Comparison of ENCODE assay signal across 1 cellular context in the genomic region with DNA sequence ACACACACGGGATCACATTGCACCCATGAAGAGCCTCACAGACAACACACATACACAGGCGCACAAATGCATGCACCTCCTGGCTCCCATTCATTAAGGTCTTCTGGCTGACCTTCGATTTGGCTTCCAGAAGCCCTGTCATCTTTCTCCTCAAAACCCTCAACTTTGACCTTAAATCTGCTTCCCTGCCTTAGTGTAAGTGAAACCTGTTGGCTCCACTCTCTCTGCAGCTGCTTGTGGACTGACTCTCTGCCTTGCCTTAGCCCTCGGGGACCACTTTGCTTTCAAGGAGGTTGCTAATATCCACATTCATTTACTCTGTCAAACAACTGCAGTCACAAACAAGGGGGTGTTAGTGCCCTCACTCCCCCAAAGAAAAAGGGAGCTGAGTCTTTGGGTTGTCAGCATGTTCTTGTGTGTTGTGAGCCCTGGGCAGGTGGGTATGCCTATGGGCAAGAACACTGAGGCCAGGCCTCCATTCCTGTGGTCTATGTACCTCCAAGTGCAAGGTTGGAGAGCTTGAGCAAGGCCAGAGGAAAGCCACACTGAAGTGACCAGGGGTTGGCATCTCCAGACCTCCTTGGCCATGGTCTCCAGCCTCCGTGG.
TF ChIP-seq lines count a peak whose summit lies in the region.

No MANE protein-coding gene starts in this region.

TF ChIP-seq in IMR-90, 13 proteins besides CTCF, POLR2A, EP300 and RAD21:
- no peak for TF ChIP-seq RFX5 (IDR thresholded peaks at IDR 0.05; ENCODE audit: low read depth, low read length)
- TF ChIP-seq CHD1 (IDR thresholded peaks at IDR 0.05; ENCODE audit: low read depth, low read length), result no peak
- TF ChIP-seq, protein P1, sequence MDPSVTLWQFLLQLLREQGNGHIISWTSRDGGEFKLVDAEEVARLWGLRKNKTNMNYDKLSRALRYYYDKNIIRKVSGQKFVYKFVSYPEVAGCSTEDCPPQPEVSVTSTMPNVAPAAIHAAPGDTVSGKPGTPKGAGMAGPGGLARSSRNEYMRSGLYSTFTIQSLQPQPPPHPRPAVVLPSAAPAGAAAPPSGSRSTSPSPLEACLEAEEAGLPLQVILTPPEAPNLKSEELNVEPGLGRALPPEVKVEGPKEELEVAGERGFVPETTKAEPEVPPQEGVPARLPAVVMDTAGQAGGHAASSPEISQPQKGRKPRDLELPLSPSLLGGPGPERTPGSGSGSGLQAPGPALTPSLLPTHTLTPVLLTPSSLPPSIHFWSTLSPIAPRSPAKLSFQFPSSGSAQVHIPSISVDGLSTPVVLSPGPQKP (IDR thresholded peaks at IDR 0.05; ENCODE audit: borderline replicate concordance, low read depth, low read length), result no peak
- TF ChIP-seq FOS (IDR thresholded peaks at IDR 0.05; ENCODE audit: low read depth, low read length), result no peak
- no peak for TF ChIP-seq CEBPB (IDR thresholded peaks at IDR 0.05; ENCODE audit: low read depth, low read length)
- TF ChIP-seq SMC3 (IDR thresholded peaks at IDR 0.05; ENCODE audit: low read depth, low read length), result no peak
- no peak for TF ChIP-seq MAFK (IDR thresholded peaks at IDR 0.05; ENCODE audit: low read depth, low read length)
- no peak for TF ChIP-seq NFE2L2 (IDR thresholded peaks at IDR 0.05; ENCODE audit: low read depth, low read length)
- TF ChIP-seq MAZ (IDR thresholded peaks at IDR 0.05; ENCODE audit: borderline replicate concordance, low read depth, low read length), result no peak
- no peak for TF ChIP-seq MXI1 (IDR thresholded peaks at IDR 0.05; ENCODE audit: borderline replicate concordance, low read depth, low read length)
